In genomic region chr11:85249482-85249881, GRCh38 we compare ENCODE assay signal across 40 cellular contexts.
"Had no signal": no experiment of that assay in that cellular context is flagged by ENCODE, and none has a peak within 500 bp of the region (broad histone marks: within the 10 kb centered on the region; RNA-seq: fewer than 3 reads in every experiment).

No MANE protein-coding gene starts in this region.

- ATAC-seq: activated naive CD4-positive, alpha-beta T cell treated with anti-CD3 and anti-CD28 coated beads, Interleukin-2, amount 50 U/mL, for 72 hours; activated naive CD8-positive, alpha-beta T cell treated with anti-CD3 and anti-CD28 coated beads, Interleukin-2, amount 50 U/mL, for 24 hours; activated T-cell treated with anti-CD3 and anti-CD28 coated beads, Interleukin-2, amount 50 U/mL, for 4 hours; activated T-cell treated with anti-CD3 and anti-CD28 coated beads, Interleukin-2, amount 50 U/mL, for 72 hours; activated T-helper 17 cell treated with anti-CD3 and anti-CD28 coated beads, Interleukin-2, amount 50 U/mL, for 72 hours; body of pancreas had no signal

- H3K4me3 ChIP-seq: adrenal gland, ascending aorta, body of pancreas, breast epithelium, cardiac muscle cell had no signal

- H3K27me3 Mint-ChIP-seq: activated naive CD4-positive, alpha-beta T cell treated with anti-CD3 and anti-CD28 coated beads, Interleukin-2, amount 10 ng/mL, durations not matched to agents 7 days and 5 days; activated naive CD4-positive, alpha-beta T cell treated with anti-CD3 and anti-CD28 coated beads, Interleukin-2, amount 50 U/mL, for 24 hours; activated naive CD8-positive, alpha-beta T cell; activated naive CD8-positive, alpha-beta T cell treated with anti-CD3 and anti-CD28 coated beads for 36 hours; activated naive CD8-positive, alpha-beta T cell treated with anti-CD3 and anti-CD28 coated beads, Interleukin-2, amount 10 ng/mL, durations not matched to agents 7 days and 5 days; activated naive CD8-positive, alpha-beta T cell treated with anti-CD3 and anti-CD28 coated beads, Interleukin-2, amount 50 U/mL, for 24 hours; activated T-cell treated with anti-CD3 and anti-CD28 coated beads, Interleukin-2, amount 50 U/mL, for 24 hours; activated T-helper 17 cell treated with anti-CD3 and anti-CD28 coated beads, Interleukin-2, amount 50 U/mL, for 72 hours; brain; central memory CD8-positive, alpha-beta T cell had no signal

- H3K27ac ChIP-seq: adrenal gland, ascending aorta, body of pancreas, brain microvascular endothelial cell, breast epithelium, cardiac muscle cell had no signal

- DNase-seq: activated effector memory CD4-positive, alpha-beta T cell treated with anti-CD3 and anti-CD28 coated beads, Interleukin-2, amount 50 U/mL, for 16 hours; activated effector memory CD4-positive, alpha-beta T cell treated with Interleukin-2 at 50 U/mL for 16 hours; activated gamma-delta T cell; activated gamma-delta T cell treated with Interleukin-2 at 50 U/mL for 16 hours; activated naive CD4-positive, alpha-beta T cell; activated naive CD4-positive, alpha-beta T cell treated with anti-CD3 and anti-CD28 coated beads for 36 hours; activated naive CD4-positive, alpha-beta T cell treated with anti-CD3 and anti-CD28 coated beads, Interleukin-2, amount 10 ng/mL, durations not matched to agents 7 days and 5 days; activated naive CD4-positive, alpha-beta T cell treated with anti-CD3 and anti-CD28 coated beads, Interleukin-2, amount 50 U/mL, for 16 hours; activated naive CD4-positive, alpha-beta T cell treated with Interleukin-2 at 50 U/mL for 16 hours; activated naive CD8-positive, alpha-beta T cell treated with anti-CD3 and anti-CD28 coated beads for 36 hours; activated naive CD8-positive, alpha-beta T cell treated with anti-CD3 and anti-CD28 coated beads, Interleukin-2, amount 10 ng/mL, durations not matched to agents 7 days and 5 days; activated naive CD8-positive, alpha-beta T cell treated with anti-CD3 and anti-CD28 coated beads, Interleukin-2, amount 50 U/mL, for 24 hours; activated T-cell treated with anti-CD3 and anti-CD28 coated beads, Interleukin-2, amount 50 U/mL, for 1 hour; activated T-cell treated with anti-CD3 and anti-CD28 coated beads, Interleukin-2, amount 50 U/mL, for 24 hours; activated T-cell treated with anti-CD3 and anti-CD28 coated beads, Interleukin-2, amount 50 U/mL, for 4 hours; activated T-cell treated with anti-CD3 and anti-CD28 coated beads, Interleukin-2, amount 50 U/mL, for 48 hours; activated T-cell treated with anti-CD3 and anti-CD28 coated beads, Interleukin-2, amount 50 U/mL, for 72 hours; adrenal gland; amniotic stem cell; amygdala; anterior cingulate cortex; aorta; body of pancreas; brain microvascular endothelial cell; caudate nucleus; central memory CD4-positive, alpha-beta T cell; cerebellar nuclear complex had no signal

- H3K27me3 ChIP-seq: adrenal gland, ascending aorta, body of pancreas, brain microvascular endothelial cell, breast epithelium, cardiac muscle cell had no signal

- H3K36me3 ChIP-seq: adrenal gland, ascending aorta, brain microvascular endothelial cell, breast epithelium, cardiac muscle cell had no signal

- H3K27ac Mint-ChIP-seq: activated naive CD4-positive, alpha-beta T cell treated with anti-CD3 and anti-CD28 coated beads for 36 hours; activated naive CD4-positive, alpha-beta T cell treated with anti-CD3 and anti-CD28 coated beads, Interleukin-2, amount 10 ng/mL, durations not matched to agents 7 days and 5 days; activated naive CD4-positive, alpha-beta T cell treated with anti-CD3 and anti-CD28 coated beads, Interleukin-2, amount 50 U/mL, for 24 hours; activated naive CD4-positive, alpha-beta T cell treated with anti-CD3 and anti-CD28 coated beads, Interleukin-2, amount 50 U/mL, for 72 hours; activated naive CD8-positive, alpha-beta T cell; activated naive CD8-positive, alpha-beta T cell treated with anti-CD3 and anti-CD28 coated beads for 36 hours; activated naive CD8-positive, alpha-beta T cell treated with anti-CD3 and anti-CD28 coated beads, Interleukin-2, amount 10 ng/mL, durations not matched to agents 7 days and 5 days; activated naive CD8-positive, alpha-beta T cell treated with anti-CD3 and anti-CD28 coated beads, Interleukin-2, amount 50 U/mL, for 24 hours; activated T-cell treated with anti-CD3 and anti-CD28 coated beads, Interleukin-2, amount 50 U/mL, for 24 hours; activated T-cell treated with anti-CD3 and anti-CD28 coated beads, Interleukin-2, amount 50 U/mL, for 72 hours; activated T-helper 1 cell treated with anti-CD3 and anti-CD28 coated beads, Interleukin-12 subunit alpha, Interleukin-12 subunit beta, Interleukin-2, Interleukin-4 antibody, amounts not matched to agents 30 ng/mL and 10 ng/mL and 1 ng/mL, durations not matched to agents 14 hours and 24 hours and 36 hours; activated T-helper 17 cell treated with anti-CD3 and anti-CD28 coated beads, Interleukin-2, amount 50 U/mL, for 72 hours; activated T-helper 2 cell treated with anti-CD3 and anti-CD28 coated beads, Interferon-gamma antibody, Interleukin-2, Interleukin-4, amounts not matched to agents 10 μg/mL and 5 μg/mL and 100 μg/mL, durations not matched to agents 14 hours and 24 hours and 36 hours; brain had no signal

- H3K4me3 Mint-ChIP-seq: activated naive CD4-positive, alpha-beta T cell treated with anti-CD3 and anti-CD28 coated beads for 36 hours; activated naive CD4-positive, alpha-beta T cell treated with anti-CD3 and anti-CD28 coated beads, Interleukin-2, amount 10 ng/mL, durations not matched to agents 7 days and 5 days; activated naive CD4-positive, alpha-beta T cell treated with anti-CD3 and anti-CD28 coated beads, Interleukin-2, amount 50 U/mL, for 24 hours; activated naive CD8-positive, alpha-beta T cell; activated naive CD8-positive, alpha-beta T cell treated with anti-CD3 and anti-CD28 coated beads for 36 hours; activated naive CD8-positive, alpha-beta T cell treated with anti-CD3 and anti-CD28 coated beads, Interleukin-2, amount 10 ng/mL, durations not matched to agents 7 days and 5 days; activated naive CD8-positive, alpha-beta T cell treated with anti-CD3 and anti-CD28 coated beads, Interleukin-2, amount 50 U/mL, for 24 hours; activated T-cell treated with anti-CD3 and anti-CD28 coated beads, Interleukin-2, amount 50 U/mL, for 24 hours; activated T-cell treated with anti-CD3 and anti-CD28 coated beads, Interleukin-2, amount 50 U/mL, for 4 hours; activated T-cell treated with anti-CD3 and anti-CD28 coated beads, Interleukin-2, amount 50 U/mL, for 72 hours; activated T-helper 1 cell treated with anti-CD3 and anti-CD28 coated beads, Interleukin-12 subunit alpha, Interleukin-12 subunit beta, Interleukin-2, Interleukin-4 antibody, amounts not matched to agents 30 ng/mL and 10 ng/mL and 1 ng/mL, durations not matched to agents 14 hours and 24 hours and 36 hours; activated T-helper 17 cell treated with anti-CD3 and anti-CD28 coated beads, Interleukin-2, amount 50 U/mL, for 72 hours; brain; central memory CD8-positive, alpha-beta T cell had no signal

- FAIRE-seq: astrocyte, bronchial epithelial cell had no signal

- H3K9me3 ChIP-seq: adrenal gland, ascending aorta, body of pancreas had no signal

- H3K4me1 Mint-ChIP-seq: activated naive CD4-positive, alpha-beta T cell treated with anti-CD3 and anti-CD28 coated beads, Interleukin-2, amount 10 ng/mL, durations not matched to agents 7 days and 5 days; activated naive CD4-positive, alpha-beta T cell treated with anti-CD3 and anti-CD28 coated beads, Interleukin-2, amount 50 U/mL, for 24 hours; activated naive CD8-positive, alpha-beta T cell treated with anti-CD3 and anti-CD28 coated beads for 36 hours; activated naive CD8-positive, alpha-beta T cell treated with anti-CD3 and anti-CD28 coated beads, Interleukin-2, amount 10 ng/mL, durations not matched to agents 7 days and 5 days; activated naive CD8-positive, alpha-beta T cell treated with anti-CD3 and anti-CD28 coated beads, Interleukin-2, amount 50 U/mL, for 24 hours; activated T-helper 17 cell treated with anti-CD3 and anti-CD28 coated beads, Interleukin-2, amount 50 U/mL, for 72 hours; brain; central memory CD8-positive, alpha-beta T cell had no signal

- H3K36me3 Mint-ChIP-seq: activated naive CD4-positive, alpha-beta T cell treated with anti-CD3 and anti-CD28 coated beads, Interleukin-2, amount 10 ng/mL, durations not matched to agents 7 days and 5 days; activated naive CD4-positive, alpha-beta T cell treated with anti-CD3 and anti-CD28 coated beads, Interleukin-2, amount 50 U/mL, for 24 hours; activated naive CD4-positive, alpha-beta T cell treated with anti-CD3 and anti-CD28 coated beads, Interleukin-2, amount 50 U/mL, for 72 hours; activated naive CD8-positive, alpha-beta T cell treated with anti-CD3 and anti-CD28 coated beads, Interleukin-2, amount 10 ng/mL, durations not matched to agents 7 days and 5 days had no signal

- H3K9me3 Mint-ChIP-seq: activated naive CD4-positive, alpha-beta T cell treated with anti-CD3 and anti-CD28 coated beads, Interleukin-2, amount 50 U/mL, for 24 hours; activated naive CD8-positive, alpha-beta T cell treated with anti-CD3 and anti-CD28 coated beads for 36 hours; activated naive CD8-positive, alpha-beta T cell treated with anti-CD3 and anti-CD28 coated beads, Interleukin-2, amount 10 ng/mL, durations not matched to agents 7 days and 5 days; activated naive CD8-positive, alpha-beta T cell treated with anti-CD3 and anti-CD28 coated beads, Interleukin-2, amount 50 U/mL, for 24 hours; activated T-helper 1 cell treated with anti-CD3 and anti-CD28 coated beads, Interleukin-12 subunit alpha, Interleukin-12 subunit beta, Interleukin-2, Interleukin-4 antibody, amounts not matched to agents 30 ng/mL and 10 ng/mL and 1 ng/mL, durations not matched to agents 14 hours and 24 hours and 36 hours; activated T-helper 17 cell treated with anti-CD3 and anti-CD28 coated beads, Interleukin-2, amount 50 U/mL, for 72 hours; activated T-helper 2 cell treated with anti-CD3 and anti-CD28 coated beads, Interferon-gamma antibody, Interleukin-2, Interleukin-4, amounts not matched to agents 10 μg/mL and 5 μg/mL and 100 μg/mL, durations not matched to agents 14 hours and 24 hours and 36 hours had no signal

- H3K4me1 ChIP-seq: adrenal gland, ascending aorta, body of pancreas, breast epithelium had no signal
